Comparison of ENCODE assay signal across 8 cellular contexts in the genomic region with DNA sequence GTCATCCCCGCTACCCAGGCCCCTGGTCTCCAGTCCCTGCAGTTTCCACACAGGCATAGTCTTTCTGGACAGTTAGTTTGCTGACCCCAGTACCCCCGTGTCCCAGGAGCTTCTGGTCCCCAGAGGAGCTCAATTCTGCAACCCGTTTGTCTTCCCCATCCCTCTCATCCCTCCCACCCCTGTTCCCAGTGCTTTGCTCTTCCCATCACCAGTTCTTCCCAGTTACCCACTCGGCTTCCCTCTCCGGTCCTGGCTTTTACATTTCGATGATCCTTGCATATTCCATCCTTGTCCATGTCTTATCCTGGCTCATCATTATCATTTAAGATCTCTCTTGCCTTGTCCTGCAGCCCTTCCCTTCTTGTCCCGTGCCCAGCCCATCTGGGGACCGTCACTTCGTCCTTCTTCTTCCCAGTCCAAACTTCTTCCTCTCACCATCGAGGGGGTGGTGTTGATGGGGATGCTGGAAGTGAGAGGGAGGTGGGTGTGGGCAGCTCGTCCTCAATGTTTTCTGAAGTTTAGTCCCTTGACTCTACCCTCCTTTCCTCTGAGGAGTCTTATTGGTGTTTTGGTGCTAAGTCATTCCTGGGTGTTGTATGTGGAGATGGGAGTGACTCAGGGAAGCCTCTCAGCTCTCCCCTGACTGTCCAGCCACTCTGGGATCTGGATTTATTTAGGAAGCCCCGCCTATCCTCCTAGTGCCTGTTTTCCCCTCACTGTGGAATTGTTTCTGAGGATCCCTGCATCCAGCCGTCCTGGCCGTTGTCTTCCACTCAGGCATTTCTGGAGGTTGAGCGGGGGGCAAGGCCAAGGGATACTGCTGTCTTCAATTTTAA. TPM values are rescaled to one million over a fixed set of nuclear protein-coding genes. Genes with fewer than 3 reads are reported as not detected.
A peak's percentile ranks its signal among the peaks of the same experiment; 100 is the strongest.
DNase-seq lines count a peak whose midpoint lies in the region; ATAC-seq, FAIRE-seq and TF ChIP-seq lines count a peak whose summit lies in the region.

No MANE protein-coding gene starts in this region.

- H3K27ac Mint-ChIP-seq in activated naive CD4-positive, alpha-beta T cell treated with anti-CD3 and anti-CD28 coated beads, Interleukin-2, amount 10 ng/mL, durations not matched to agents 7 days and 5 days, result peak overlapping the region; percentile 89
- peak overlapping the region; percentile 58 for H3K27ac Mint-ChIP-seq in activated CD4-positive, alpha-beta memory T cell treated with anti-CD3 and anti-CD28 coated beads for 36 hours

- H3K36me3 Mint-ChIP-seq in activated naive CD4-positive, alpha-beta T cell treated with anti-CD3 and anti-CD28 coated beads, Interleukin-2, amount 10 ng/mL, durations not matched to agents 7 days and 5 days, result peaks cover 6% of the 10 kb centered on the region
- H3K36me3 Mint-ChIP-seq in activated CD4-positive, alpha-beta memory T cell treated with anti-CD3 and anti-CD28 coated beads for 36 hours, result peaks cover 2% of the 10 kb centered on the region

- peaks cover 7% of the 10 kb centered on the region for H3K4me1 ChIP-seq in ovary (ENCODE audit: insufficient read depth)

- POLR2A ChIA-PET in activated CD4-positive, alpha-beta memory T cell treated with anti-CD3 and anti-CD28 coated beads for 36 hours (lab: Charles Lee), result interaction anchor here (1.1 kb wide), 1 partner anchor 61 kb away, joined by 3 read pairs; no protein-coding TSS in a partner anchor

- peak overlapping the region; percentile 97 for H3K4me3 Mint-ChIP-seq in activated naive CD4-positive, alpha-beta T cell treated with anti-CD3 and anti-CD28 coated beads, Interleukin-2, amount 10 ng/mL, durations not matched to agents 7 days and 5 days
- H3K4me3 Mint-ChIP-seq in activated CD4-positive, alpha-beta memory T cell treated with anti-CD3 and anti-CD28 coated beads for 36 hours, result peak overlapping the region; percentile 95

- no peaks in the 10 kb centered on the region for H3K27me3 Mint-ChIP-seq in activated naive CD4-positive, alpha-beta T cell treated with anti-CD3 and anti-CD28 coated beads, Interleukin-2, amount 10 ng/mL, durations not matched to agents 7 days and 5 days
- H3K27me3 Mint-ChIP-seq in activated CD4-positive, alpha-beta memory T cell treated with anti-CD3 and anti-CD28 coated beads for 36 hours, result no peaks in the 10 kb centered on the region

- no peak for FAIRE-seq in GM19239 (lab: Jason Lieb, UNC)

- TF ChIP-seq POLR2A in ovary (IDR thresholded peaks at IDR 0.05), result no peak

- no peak for TF ChIP-seq EP300 in ovary (IDR thresholded peaks at IDR 0.05)

- ATAC-seq in GM19023 (IDR thresholded peaks at IDR 0.05; ENCODE audit: unreplicated experiment) (no peak), GM21390 (IDR thresholded peaks at IDR 0.05; ENCODE audit: unreplicated experiment) (no peak)

- no peak for TF ChIP-seq CTCF in fibroblast of villous mesenchyme (IDR thresholded peaks at IDR 0.05; ENCODE audit: insufficient read depth, low read depth, low read length)
- no peak for TF ChIP-seq CTCF in ovary (IDR thresholded peaks at IDR 0.05)

- H3K36me3 ChIP-seq in ovary, result no peaks in the 10 kb centered on the region

- peak overlapping the region; percentile 5 to 32 for H3K27ac ChIP-seq in ovary

- H3K4me1 Mint-ChIP-seq in activated naive CD4-positive, alpha-beta T cell treated with anti-CD3 and anti-CD28 coated beads, Interleukin-2, amount 10 ng/mL, durations not matched to agents 7 days and 5 days, result peaks cover 39% of the 10 kb centered on the region
- peaks cover 33% of the 10 kb centered on the region for H3K4me1 Mint-ChIP-seq in activated CD4-positive, alpha-beta memory T cell treated with anti-CD3 and anti-CD28 coated beads for 36 hours (ENCODE audit: low read depth)

- H3K9me3 ChIP-seq in ovary, result no peaks in the 10 kb centered on the region

- WGBS in ovary, 3 donors, result 1 to 2% (median 2%) methylated on average over 15 of the region's 15 CpGs

- no peaks in the 10 kb centered on the region for H3K9me3 Mint-ChIP-seq in activated naive CD4-positive, alpha-beta T cell treated with anti-CD3 and anti-CD28 coated beads, Interleukin-2, amount 10 ng/mL, durations not matched to agents 7 days and 5 days
- H3K9me3 Mint-ChIP-seq in activated CD4-positive, alpha-beta memory T cell treated with anti-CD3 and anti-CD28 coated beads for 36 hours, result no peaks in the 10 kb centered on the region

- H3K4me3 ChIP-seq in fibroblast of villous mesenchyme (ENCODE audit: low read depth, low read length), result peak overlapping the region; percentile 93
- peak overlapping the region; percentile 97 for H3K4me3 ChIP-seq in ovary

- intact Hi-C loops in activated CD4-positive, alpha-beta memory T cell treated with anti-CD3 and anti-CD28 coated beads for 36 hours (cut with micrococcal nuclease), result loop anchor here (5.0 kb wide), 2 partner anchors 90 to 125 kb away; a partner anchor contains a TSS
- intact Hi-C loops in ovary (cut with DNase I), result loop anchor here in 3 of 4 donors (10.0 kb wide), 2 partner anchors 63 to 87 kb away; a partner anchor contains a TSS

- DNase-seq in activated naive CD4-positive, alpha-beta T cell treated with anti-CD3 and anti-CD28 coated beads, Interleukin-2, amount 10 ng/mL, durations not matched to agents 7 days and 5 days, result no peak
- no peak for DNase-seq in activated naive CD4-positive, alpha-beta T cell treated with Interleukin-2 at 50 U/mL for 16 hours
- no peak for DNase-seq in activated CD4-positive, alpha-beta memory T cell treated with anti-CD3 and anti-CD28 coated beads for 36 hours
- DNase-seq in fibroblast of villous mesenchyme (ENCODE audit: low read depth) (peak; percentile 89), ovary (peak; percentile 29 to 63 (median 38)), GM19239 (ENCODE audit: insufficient read length, low spot score) (no peak)

- H3K27me3 ChIP-seq in ovary, result no peaks in the 10 kb centered on the region

- CTCF ChIA-PET in activated naive CD4-positive, alpha-beta T cell treated with anti-CD3 and anti-CD28 coated beads, Interleukin-2, amount 10 ng/mL, durations not matched to agents 7 days and 5 days (lab: Charles Lee), result interaction anchor here (2.6 kb wide), 1 partner anchor 91 kb away, joined by 9 read pairs; no protein-coding TSS in a partner anchor
- CTCF ChIA-PET in activated CD4-positive, alpha-beta memory T cell treated with anti-CD3 and anti-CD28 coated beads for 36 hours (lab: Charles Lee), result interaction anchor here (0.8 to 1.7 kb wide), 3 partner anchors 28 to 90 kb away, joined by 3 to 9 read pairs (median 7); a partner anchor contains a TSS

RNA-seq across cellular contexts. Expression of a gene that starts 0.9 kb away (rescaled TPM):
- 1 to 10 TPM; 6.4 to 8.0 TPM for total RNA-seq in activated CD4-positive, alpha-beta memory T cell treated with anti-CD3 and anti-CD28 coated beads for 36 hours
- total RNA-seq in fibroblast of villous mesenchyme (21.6 and 24.2 TPM in 2 replicates), ovary (10 to 100 TPM; 11.4 to 37.9 (median 26.8) TPM)
- 10 to 100 TPM in 1 of 2 donors, 1 to 10 TPM in 1; 7.8 to 17.1 TPM for polyA plus RNA-seq in ovary

RNA-seq across cellular contexts. Expression of a gene that starts 12.4 kb away (rescaled TPM):
- total RNA-seq in activated CD4-positive, alpha-beta memory T cell treated with anti-CD3 and anti-CD28 coated beads for 36 hours, result not detected
- total RNA-seq in fibroblast of villous mesenchyme (not detected in 2 replicates), ovary (under 1 TPM in 2 of 7 donors, not detected in 5; 0.20 to 0.60 TPM)
- under 1 TPM; 0.19 to 0.52 TPM for polyA plus RNA-seq in ovary

RNA-seq across cellular contexts. Expression of a gene that starts 35.6 kb away (rescaled TPM):
- total RNA-seq in activated CD4-positive, alpha-beta memory T cell treated with anti-CD3 and anti-CD28 coated beads for 36 hours, result 1 to 10 TPM; 6.3 to 7.6 TPM
- total RNA-seq in fibroblast of villous mesenchyme (2.2 and 2.3 TPM in 2 replicates), ovary (10 to 100 TPM in 2 of 7 donors, 1 to 10 TPM in 5; 4.7 to 13.4 (median 8.7) TPM)
- polyA plus RNA-seq in ovary, result 10 to 100 TPM in 1 of 2 donors, 1 to 10 TPM in 1; 6.5 to 19.3 TPM

Comparison
In these comparisons a context has a peak if more than half of its experiments do, and no peak if none do; other contexts are left out.
1. DNase-seq: peak in fibroblast of villous mesenchyme (single experiment) and ovary (5 of 5); none in activated naive CD4-positive, alpha-beta T cell treated with anti-CD3 and anti-CD28 coated beads, Interleukin-2, amount 10 ng/mL, durations not matched to agents 7 days and 5 days (single experiment), activated naive CD4-positive, alpha-beta T cell treated with Interleukin-2 at 50 U/mL for 16 hours (single experiment), activated CD4-positive, alpha-beta memory T cell treated with anti-CD3 and anti-CD28 coated beads for 36 hours (single experiment) and GM19239 (single experiment).